In genomic region chr17:21214015-21214776, GRCh38 we compare ENCODE assay signal across 1 cellular context.
TF ChIP-seq lines count a peak whose summit lies in the region.

Gene TMEM11 (minus strand): TSS chr17:21214161. CDS start chr17:21214152, 9 bp downstream.

TF ChIP-seq in HepG2, 621 proteins besides CTCF, POLR2A, EP300 and RAD21 (continued from another document and continues in another):
- no peak; the same call in 1 of the 2 replicates for TF ChIP-seq ZBED4 (CRISPR knock-in tag; IDR thresholded peaks at IDR 0.05; ENCODE audit: borderline replicate concordance)
- no peak for TF ChIP-seq KAT2B (IDR thresholded peaks at IDR 0.05; ENCODE audit: borderline replicate concordance, low read depth, low read length)
- no peak for TF ChIP-seq RBM39 (IDR thresholded peaks at IDR 0.05; ENCODE audit: low read depth, low read length, poor library complexity, severe bottlenecking)
- TF ChIP-seq SMARCE1 (IDR thresholded peaks at IDR 0.05; ENCODE audit: borderline replicate concordance): no peak
- 0 out of 2 replicates have a peak, but pooled peaks have one; percentile 18 for TF ChIP-seq AKAP8 (CRISPR knock-in tag; IDR thresholded peaks at IDR 0.05)
- TF ChIP-seq ZMYM2 (CRISPR knock-in tag; IDR thresholded peaks at IDR 0.05): 0 out of 2 replicates have a peak, but pooled peaks have one; percentile 37
- TF ChIP-seq ZFY (CRISPR knock-in tag; IDR thresholded peaks at IDR 0.05): peak; percentile 83
- peak; percentile 20 for TF ChIP-seq BCL6 (CRISPR knock-in tag; IDR thresholded peaks at IDR 0.05)
- TF ChIP-seq JUND (CRISPR knock-in tag; IDR thresholded peaks at IDR 0.05): no peak
- TF ChIP-seq MTA3 (CRISPR knock-in tag; IDR thresholded peaks at IDR 0.05): no peak
- no peak for TF ChIP-seq ZNF33B (CRISPR knock-in tag; IDR thresholded peaks at IDR 0.05)
- TF ChIP-seq ZNF580 (CRISPR knock-in tag; IDR thresholded peaks at IDR 0.05; ENCODE audit: borderline replicate concordance, low read depth): no peak; the same call in 1 of the 2 replicates
- TF ChIP-seq ZBTB42 (CRISPR knock-in tag; IDR thresholded peaks at IDR 0.05): no peak; the same call in 1 of the 2 replicates
- no peak; the same call in 1 of the 2 replicates for TF ChIP-seq ZNF572 (CRISPR knock-in tag; IDR thresholded peaks at IDR 0.05)
- TF ChIP-seq HES4 (CRISPR knock-in tag; IDR thresholded peaks at IDR 0.05; ENCODE audit: borderline replicate concordance): peak; percentile 63; the same call in 1 of the 2 replicates
- TF ChIP-seq SNAPC5 (CRISPR knock-in tag; IDR thresholded peaks at IDR 0.05; ENCODE audit: borderline replicate concordance): no peak
- TF ChIP-seq BRD4 (CRISPR knock-in tag; IDR thresholded peaks at IDR 0.05): no peak
- TF ChIP-seq HNRNPLL (IDR thresholded peaks at IDR 0.05; ENCODE audit: low read depth, low read length, poor library complexity, severe bottlenecking): peak; percentile 92
- TF ChIP-seq ADNP (CRISPR knock-in tag; IDR thresholded peaks at IDR 0.05): no peak
- no peak for TF ChIP-seq FOXJ3 (CRISPR knock-in tag; IDR thresholded peaks at IDR 0.05; ENCODE audit: borderline replicate concordance)
- TF ChIP-seq ZNF460 (CRISPR knock-in tag; IDR thresholded peaks at IDR 0.05; ENCODE audit: borderline replicate concordance): no peak
- TF ChIP-seq KMT2A (CRISPR knock-in tag; IDR thresholded peaks at IDR 0.05): no peak; the same call in 1 of the 2 replicates
- TF ChIP-seq HOXA5 (CRISPR knock-in tag; IDR thresholded peaks at IDR 0.05): no peak
- no peak for TF ChIP-seq LRRFIP1 (CRISPR knock-in tag; conservative IDR thresholded peaks at IDR 0.05)
- 0 out of 2 replicates have a peak, but pooled peaks have one; percentile 53 for TF ChIP-seq PCBP1 (IDR thresholded peaks at IDR 0.05; ENCODE audit: borderline replicate concordance, low read depth, low read length)
- peak; percentile 4; the same call in 1 of the 2 replicates for TF ChIP-seq MXD4 (CRISPR knock-in tag; IDR thresholded peaks at IDR 0.05)
- no peak for TF ChIP-seq MYPOP (CRISPR knock-in tag; IDR thresholded peaks at IDR 0.05)
- TF ChIP-seq DRAP1 (CRISPR knock-in tag; IDR thresholded peaks at IDR 0.05): peak; percentile 54; the same call in 1 of the 2 replicates
- no peak for TF ChIP-seq ZNF646 (CRISPR knock-in tag; IDR thresholded peaks at IDR 0.05)
- no peak for TF ChIP-seq DDIT3 (CRISPR knock-in tag; IDR thresholded peaks at IDR 0.05)
- no peak for TF ChIP-seq PRDM4 (CRISPR knock-in tag; IDR thresholded peaks at IDR 0.05; ENCODE audit: borderline replicate concordance)
- 0 out of 2 replicates have a peak, but pooled peaks have one; percentile 34 for TF ChIP-seq MLX (CRISPR knock-in tag; IDR thresholded peaks at IDR 0.05)
- peak; percentile 78 for TF ChIP-seq HNRNPL (IDR thresholded peaks at IDR 0.05; ENCODE audit: low read depth, low read length)
- no peak for TF ChIP-seq ZSCAN29 (CRISPR knock-in tag; conservative IDR thresholded peaks at IDR 0.05)
- TF ChIP-seq ATF3 (CRISPR knock-in tag; IDR thresholded peaks at IDR 0.05): no peak
- TF ChIP-seq ZFP36 (IDR thresholded peaks at IDR 0.05; ENCODE audit: borderline replicate concordance, low read depth, low read length, partially characterized antibody): no peak
- TF ChIP-seq MED13 (CRISPR knock-in tag; IDR thresholded peaks at IDR 0.05): no peak
- peak; percentile 82 for TF ChIP-seq ASH2L (IDR thresholded peaks at IDR 0.05; ENCODE audit: insufficient read length, low read depth, low read length)
- TF ChIP-seq RFXAP (CRISPR knock-in tag; IDR thresholded peaks at IDR 0.05; ENCODE audit: borderline replicate concordance): no peak; the same call in 1 of the 2 replicates
- no peak for TF ChIP-seq SOX13 (IDR thresholded peaks at IDR 0.05)
- no peak for TF ChIP-seq SOX13 (CRISPR knock-in tag; conservative IDR thresholded peaks at IDR 0.05 in 1 of 2, IDR thresholded peaks at IDR 0.05 in 1 of 2)
- peak; percentile 50; the same call in 1 of the 2 replicates for TF ChIP-seq ZNF335 (CRISPR knock-in tag; IDR thresholded peaks at IDR 0.05)
- TF ChIP-seq RNF2 (conservative IDR thresholded peaks at IDR 0.05; ENCODE audit: low read depth): no peak
- 0 out of 2 replicates have a peak, but pooled peaks have one; percentile 38 for TF ChIP-seq ZNF589 (CRISPR knock-in tag; conservative IDR thresholded peaks at IDR 0.05)
- TF ChIP-seq JARID2 (CRISPR knock-in tag; IDR thresholded peaks at IDR 0.05; ENCODE audit: insufficient replicate concordance): no peak
- peak; percentile 98 for TF ChIP-seq HCFC1 (IDR thresholded peaks at IDR 0.05; ENCODE audit: low read depth, low read length)
